Comparison of ENCODE assay signal across 8 cellular contexts in the genomic region with DNA sequence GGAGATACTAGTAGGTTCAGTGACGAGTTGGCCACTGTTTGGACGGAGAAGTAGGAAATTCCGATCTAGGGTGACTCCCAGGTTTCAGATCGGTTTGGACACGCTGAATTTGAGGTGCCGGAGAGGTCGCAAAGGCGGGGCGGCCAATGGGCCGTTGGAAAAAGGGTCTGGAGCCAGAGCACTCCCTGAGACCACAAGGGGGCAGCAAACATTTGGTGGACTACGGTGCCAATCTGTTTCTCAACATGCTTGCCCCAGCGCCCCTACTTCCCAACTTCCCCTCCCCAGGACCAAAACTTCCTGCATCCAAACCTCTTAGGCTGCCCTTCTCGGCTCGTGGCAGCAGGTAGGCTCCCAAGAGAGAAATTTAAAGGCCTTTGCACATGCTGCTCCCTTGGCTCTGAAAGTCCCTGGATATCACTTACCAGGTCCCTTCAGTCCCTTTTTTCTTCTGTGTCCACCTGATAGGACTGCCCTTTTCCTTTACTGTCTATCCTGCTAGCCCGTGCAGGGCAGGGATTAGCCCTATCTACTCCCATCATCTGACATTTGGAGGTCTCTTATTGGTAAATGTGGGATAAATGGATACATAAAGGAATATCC. TPM values are rescaled to one million over a fixed set of nuclear protein-coding genes. Genes with fewer than 3 reads are reported as not detected.
DNase-seq lines count a peak whose midpoint lies in the region; ATAC-seq, FAIRE-seq and TF ChIP-seq lines count a peak whose summit lies in the region.

No MANE protein-coding gene starts in this region.

- H3K36me3 ChIP-seq in MG63, result peaks cover 4% of the 10 kb centered on the region; the same call in 1 of the 2 replicates
- H3K36me3 ChIP-seq in SK-N-SH (replicated peaks in 1 of 2; ENCODE audit: control insufficient read depth in 1 of 2, insufficient read depth in 2 of 2, low read length in 1 of 2), result peaks cover 18 to 29% of the 10 kb centered on the region in 2 experiments
- peaks cover 40% of the 10 kb centered on the region for H3K36me3 ChIP-seq in osteoblast (ENCODE audit: insufficient read depth, low read length)
- peaks cover 7 to 43% (median 34%) of the 10 kb centered on the region in 4 donors for H3K36me3 ChIP-seq in upper lobe of left lung

- ATAC-seq in activated naive CD4-positive, alpha-beta T cell treated with anti-CD3 and anti-CD28 coated beads, Interleukin-2, amount 50 U/mL, for 72 hours, result peak; percentile 48 to 60
- ATAC-seq in upper lobe of left lung (ENCODE audit: low FRiP score in 2 of 2), result peak; percentile 87 to 93

- CTCF ChIA-PET in SK-N-SH (lab: Yijun Ruan, JAX), result interaction anchor here (0.6 to 8.8 kb wide), 23 partner anchors 8 to 280 kb away, joined by 3 to 256 read pairs (median 4); partner anchors contain the start of genes ARID3C and SIGMAR1

- peak; percentile 72 for TF ChIP-seq RAD21 in SK-N-SH (IDR thresholded peaks at IDR 0.05; ENCODE audit: low read length)

- H3K4me2 ChIP-seq in SK-N-SH (peak overlapping the region; percentile 87), osteoblast (ENCODE audit: insufficient read depth, low read length) (peak overlapping the region; percentile 83)

- H3K9ac ChIP-seq in SK-N-SH, result peak overlapping the region; percentile 84

- H3K27me3 Mint-ChIP-seq in glutamatergic neuron (ENCODE audit: unreplicated experiment), result peaks cover 2% of the 10 kb centered on the region

- H3K4me1 ChIP-seq in SK-N-SH (ENCODE audit: control insufficient read depth in 1 of 2, insufficient read depth in 2 of 2, low read depth in 1 of 2, low read length in 1 of 2), result peaks cover 0 to 36% of the 10 kb centered on the region in 2 experiments; a peak in 1 of 4 replicates
- H3K4me1 ChIP-seq in osteoblast (ENCODE audit: insufficient read depth, low read length), result peaks cover 12% of the 10 kb centered on the region
- peaks cover 13 to 27% (median 18%) of the 10 kb centered on the region in 4 donors for H3K4me1 ChIP-seq in upper lobe of left lung

- DNase-seq in 8988T, result peak; percentile 83
- DNase-seq in GM12891 (ENCODE audit: insufficient read length, low spot score), result no peak
- DNase-seq in MG63, result peak; percentile 53
- peak; percentile 84 for DNase-seq in SK-N-SH
- peak; percentile 69 to 79 for DNase-seq in activated naive CD4-positive, alpha-beta T cell treated with anti-CD3 and anti-CD28 coated beads, Interleukin-2, amount 50 U/mL, for 72 hours (ENCODE audit: low spot score in 2 of 2)
- peak; percentile 82 for DNase-seq in glutamatergic neuron
- DNase-seq in osteoblast (ENCODE audit: insufficient read length, low spot score, missing footprints), result peak; percentile 94
- DNase-seq in upper lobe of left lung, result peak in 1 of 2 donors; percentile 83

- no peaks in the 10 kb centered on the region for H3F3A ChIP-seq in SK-N-SH (replicated peaks; ENCODE audit: insufficient read depth)

- no peak for TF ChIP-seq POLR2A in GM12891 (IDR thresholded peaks at IDR 0.05; ENCODE audit: low read depth, low read length)
- TF ChIP-seq POLR2A in upper lobe of left lung (IDR thresholded peaks at IDR 0.05), result no peak

- no peaks in the 10 kb centered on the region for H4K20me1 ChIP-seq in SK-N-SH (ENCODE audit: insufficient read depth)
- H4K20me1 ChIP-seq in osteoblast (ENCODE audit: insufficient read depth, low read length), result no peaks in the 10 kb centered on the region

- peaks cover 11% of the 10 kb centered on the region for H3K4me1 Mint-ChIP-seq in glutamatergic neuron (ENCODE audit: low read depth, unreplicated experiment)

- H3K4me3 ChIP-seq in MG63 (peak overlapping the region; percentile 71), SK-N-SH (ENCODE audit: low read depth in 2 of 2, low read length in 1 of 2) (peak overlapping the region; percentile 66 to 84), osteoblast (ENCODE audit: insufficient read depth, low read length) (peak overlapping the region; percentile 94), upper lobe of left lung (peak overlapping the region; percentile 25 to 71 (median 68))

- peak overlapping the region; percentile 84 for H3K4me3 Mint-ChIP-seq in glutamatergic neuron (ENCODE audit: unreplicated experiment)

- FAIRE-seq in GM12891 (lab: Jason Lieb, UNC), result peak; percentile 52

- peak; percentile 89 for TF ChIP-seq CTCF in SK-N-SH (IDR thresholded peaks at IDR 0.05)
- TF ChIP-seq CTCF in glutamatergic neuron (IDR thresholded peaks at IDR 0.05; ENCODE audit: partially characterized antibody, unreplicated experiment), result peak; percentile 81
- TF ChIP-seq CTCF in osteoblast (IDR thresholded peaks at IDR 0.05; ENCODE audit: extremely low read depth, low read depth, low read length), result peak; percentile 93
- TF ChIP-seq CTCF in upper lobe of left lung (IDR thresholded peaks at IDR 0.05), result peak; percentile 72 to 90 (median 81)

- H3K27ac ChIP-seq in SK-N-SH (ENCODE audit: low read depth in 2 of 2, low read length in 1 of 2), result peak overlapping the region; percentile 73 to 75; a peak in 2 of 4 replicates
- peak overlapping the region; percentile 85 for H3K27ac ChIP-seq in osteoblast (ENCODE audit: low read depth, low read length)
- H3K27ac ChIP-seq in upper lobe of left lung, result peak overlapping the region; percentile 79 to 92 (median 90)

- H3K27ac Mint-ChIP-seq in activated naive CD4-positive, alpha-beta T cell treated with anti-CD3 and anti-CD28 coated beads, Interleukin-2, amount 50 U/mL, for 72 hours, result peak overlapping the region; percentile 81 to 94
- H3K27ac Mint-ChIP-seq in glutamatergic neuron (ENCODE audit: unreplicated experiment), result peak overlapping the region; percentile 87

- H2AFZ ChIP-seq in SK-N-SH (ENCODE audit: low read depth) (peak overlapping the region; percentile 91; the same call in 1 of the 2 replicates), osteoblast (ENCODE audit: low read length) (peak overlapping the region; percentile 86)

- no peaks in the 10 kb centered on the region for H3K9me3 ChIP-seq in MG63
- no peaks in the 10 kb centered on the region for H3K9me3 ChIP-seq in SK-N-SH
- H3K9me3 ChIP-seq in osteoblast (ENCODE audit: low read depth, low read length), result no peaks in the 10 kb centered on the region
- H3K9me3 ChIP-seq in upper lobe of left lung, result no peaks in the 10 kb centered on the region

- H3K9me2 ChIP-seq in SK-N-SH, result no peaks in the 10 kb centered on the region

- no peaks in the 10 kb centered on the region for H3K9me3 Mint-ChIP-seq in activated naive CD4-positive, alpha-beta T cell treated with anti-CD3 and anti-CD28 coated beads, Interleukin-2, amount 50 U/mL, for 72 hours
- peaks cover 10% of the 10 kb centered on the region for H3K9me3 Mint-ChIP-seq in glutamatergic neuron (ENCODE audit: unreplicated experiment)

- no peaks in the 10 kb centered on the region for H3K27me3 ChIP-seq in MG63
- no peaks in the 10 kb centered on the region for H3K27me3 ChIP-seq in SK-N-SH (ENCODE audit: insufficient read depth)
- no peaks in the 10 kb centered on the region for H3K27me3 ChIP-seq in osteoblast (ENCODE audit: insufficient read depth, low read length)
- no peaks in the 10 kb centered on the region for H3K27me3 ChIP-seq in upper lobe of left lung

- H3K36me3 Mint-ChIP-seq in activated naive CD4-positive, alpha-beta T cell treated with anti-CD3 and anti-CD28 coated beads, Interleukin-2, amount 50 U/mL, for 72 hours, result peaks cover 7% of the 10 kb centered on the region in 2 donors
- H3K36me3 Mint-ChIP-seq in glutamatergic neuron (ENCODE audit: unreplicated experiment), result no peaks in the 10 kb centered on the region

- POLR2A ChIA-PET in SK-N-SH (lab: Yijun Ruan, JAX), result interaction anchor here (0.6 kb wide), 2 partner anchors 32 to 188 kb away, joined by 3 to 4 read pairs; no protein-coding TSS in a partner anchor

- 6% methylated on average over 15 of the region's 15 CpGs for WGBS in SK-N-SH (ENCODE audit: low lambda C conversion rate)
- WGBS in upper lobe of left lung, 2 donors, result 2 to 3% methylated on average over 15 of the region's 15 CpGs

- H3K79me2 ChIP-seq in SK-N-SH (ENCODE audit: insufficient read depth) (peaks cover 10% of the 10 kb centered on the region; the same call in 1 of the 2 replicates), osteoblast (ENCODE audit: insufficient read depth, low read length) (peaks cover 11% of the 10 kb centered on the region)

- no peak for TF ChIP-seq EP300 in SK-N-SH (IDR thresholded peaks at IDR 0.05; ENCODE audit: borderline replicate concordance in 1 of 2, low read depth in 1 of 2, low read length in 1 of 2)
- TF ChIP-seq EP300 in upper lobe of left lung (IDR thresholded peaks at IDR 0.05), result no peak

RNA-seq across cellular contexts. Expression of gene RPP25L, which starts 1.0 kb away (rescaled TPM):
- 19.1 TPM for polyA plus RNA-seq in GM12891 (2012; ENCODE audit: low read depth, missing spikeins)
- 18.7 and 30.0 TPM in 2 replicates for total RNA-seq in MG63 (2014; rRNA removed; shearing (Covaris generic); ENCODE audit: low replicate concordance)
- polyA plus RNA-seq in SK-N-SH (2012; rRNA removed), result 46.3 and 47.6 TPM in 2 replicates
- polyA plus RNA-seq in SK-N-SH (2012; cell fraction: cytosol; rRNA removed), result 22.6 and 32.3 TPM in 2 replicates
- polyA plus RNA-seq in SK-N-SH (2012; cell fraction: nucleus; rRNA removed), result 21.7 and 29.2 TPM in 2 replicates
- 10 to 100 TPM; 19.1 to 36.2 TPM for total RNA-seq in activated naive CD4-positive, alpha-beta T cell treated with anti-CD3 and anti-CD28 coated beads, Interleukin-2, amount 50 U/mL, for 72 hours
- 12.6 TPM for total RNA-seq in glutamatergic neuron (ENCODE audit: unreplicated experiment)
- 17.7 and 19.2 TPM in 2 replicates for total RNA-seq in osteoblast
- total RNA-seq in upper lobe of left lung, result 10 to 100 TPM; 16.5 to 27.0 (median 21.7) TPM

RNA-seq across cellular contexts. Expression of gene DCTN3, which starts 7.4 kb away (rescaled TPM):
- polyA plus RNA-seq in GM12891 (2012; ENCODE audit: low read depth, missing spikeins), result 101 TPM
- total RNA-seq in MG63 (2014; rRNA removed; shearing (Covaris generic); ENCODE audit: low replicate concordance), result 91.0 and 107 TPM in 2 replicates
- 210 and 300 TPM in 2 replicates for polyA plus RNA-seq in SK-N-SH (2012; rRNA removed)
- 232 and 236 TPM in 2 replicates for polyA plus RNA-seq in SK-N-SH (2012; cell fraction: cytosol; rRNA removed)
- polyA plus RNA-seq in SK-N-SH (2012; cell fraction: nucleus; rRNA removed), result 163 and 193 TPM in 2 replicates
- total RNA-seq in activated naive CD4-positive, alpha-beta T cell treated with anti-CD3 and anti-CD28 coated beads, Interleukin-2, amount 50 U/mL, for 72 hours, result 100 to 1,000 TPM in 1 of 2 donors, 10 to 100 TPM in 1; 81.0 to 123 TPM
- 119 TPM for total RNA-seq in glutamatergic neuron (ENCODE audit: unreplicated experiment)
- total RNA-seq in osteoblast, result 84.0 and 90.5 TPM in 2 replicates
- total RNA-seq in upper lobe of left lung, result 10 to 100 TPM; 26.2 to 92.6 (median 68.1) TPM

RNA-seq across cellular contexts. Expression of gene ARID3C, which starts 16.0 kb away (rescaled TPM):
- not detected for polyA plus RNA-seq in GM12891 (2012; ENCODE audit: low read depth, missing spikeins)
- 0.16 TPM in 1 of 2 replicates, not detected in the other for total RNA-seq in MG63 (2014; rRNA removed; shearing (Covaris generic); ENCODE audit: low replicate concordance)
- polyA plus RNA-seq in SK-N-SH (2012; rRNA removed), result 0.08 and 0.11 TPM in 2 replicates
- 0.09 and 0.13 TPM in 2 replicates for polyA plus RNA-seq in SK-N-SH (2012; cell fraction: cytosol; rRNA removed)
- polyA plus RNA-seq in SK-N-SH (2012; cell fraction: nucleus; rRNA removed), result 0.29 and 0.38 TPM in 2 replicates
- 1 to 10 TPM in 1 of 2 donors, not detected in 1; 1.6 TPM for total RNA-seq in activated naive CD4-positive, alpha-beta T cell treated with anti-CD3 and anti-CD28 coated beads, Interleukin-2, amount 50 U/mL, for 72 hours
- total RNA-seq in glutamatergic neuron (ENCODE audit: unreplicated experiment), result not detected
- total RNA-seq in osteoblast, result under 0.01 TPM in 1 of 2 replicates, not detected in the other
- total RNA-seq in upper lobe of left lung, result not detected

RNA-seq across cellular contexts. Expression of gene CNTFR, which starts 23.4 kb away (rescaled TPM):
- polyA plus RNA-seq in GM12891 (2012; ENCODE audit: low read depth, missing spikeins), result not detected
- total RNA-seq in MG63 (2014; rRNA removed; shearing (Covaris generic); ENCODE audit: low replicate concordance), result not detected in 2 replicates
- 1.8 and 3.7 TPM in 2 replicates for polyA plus RNA-seq in SK-N-SH (2012; rRNA removed)
- 2.5 and 5.0 TPM in 2 replicates for polyA plus RNA-seq in SK-N-SH (2012; cell fraction: cytosol; rRNA removed)
- 1.2 and 2.3 TPM in 2 replicates for polyA plus RNA-seq in SK-N-SH (2012; cell fraction: nucleus; rRNA removed)
- total RNA-seq in activated naive CD4-positive, alpha-beta T cell treated with anti-CD3 and anti-CD28 coated beads, Interleukin-2, amount 50 U/mL, for 72 hours, result under 1 TPM in 1 of 2 donors, not detected in 1; 0.34 TPM
- total RNA-seq in glutamatergic neuron (ENCODE audit: unreplicated experiment) (170 TPM), osteoblast (under 0.01 TPM in 1 of 2 replicates, not detected in the other), upper lobe of left lung (1 to 10 TPM in 2 of 6 donors, under 1 TPM in 3, not detected in 1; 0.30 to 3.3 (median 0.69) TPM)

RNA-seq across cellular contexts. Expression of gene SIGMAR1, which starts 24.7 kb away (rescaled TPM):
- 14.9 TPM for polyA plus RNA-seq in GM12891 (2012; ENCODE audit: low read depth, missing spikeins)
- 106 and 115 TPM in 2 replicates for total RNA-seq in MG63 (2014; rRNA removed; shearing (Covaris generic); ENCODE audit: low replicate concordance)
- polyA plus RNA-seq in SK-N-SH (2012; rRNA removed), result 73.7 and 79.0 TPM in 2 replicates
- 50.9 and 78.9 TPM in 2 replicates for polyA plus RNA-seq in SK-N-SH (2012; cell fraction: cytosol; rRNA removed)
- 37.3 and 41.3 TPM in 2 replicates for polyA plus RNA-seq in SK-N-SH (2012; cell fraction: nucleus; rRNA removed)
- 10 to 100 TPM; 41.9 to 63.6 TPM for total RNA-seq in activated naive CD4-positive, alpha-beta T cell treated with anti-CD3 and anti-CD28 coated beads, Interleukin-2, amount 50 U/mL, for 72 hours
- 44.4 TPM for total RNA-seq in glutamatergic neuron (ENCODE audit: unreplicated experiment)
- 72.7 and 73.4 TPM in 2 replicates for total RNA-seq in osteoblast
- 10 to 100 TPM; 26.7 to 52.9 (median 43.0) TPM for total RNA-seq in upper lobe of left lung
